In the genomic region with DNA sequence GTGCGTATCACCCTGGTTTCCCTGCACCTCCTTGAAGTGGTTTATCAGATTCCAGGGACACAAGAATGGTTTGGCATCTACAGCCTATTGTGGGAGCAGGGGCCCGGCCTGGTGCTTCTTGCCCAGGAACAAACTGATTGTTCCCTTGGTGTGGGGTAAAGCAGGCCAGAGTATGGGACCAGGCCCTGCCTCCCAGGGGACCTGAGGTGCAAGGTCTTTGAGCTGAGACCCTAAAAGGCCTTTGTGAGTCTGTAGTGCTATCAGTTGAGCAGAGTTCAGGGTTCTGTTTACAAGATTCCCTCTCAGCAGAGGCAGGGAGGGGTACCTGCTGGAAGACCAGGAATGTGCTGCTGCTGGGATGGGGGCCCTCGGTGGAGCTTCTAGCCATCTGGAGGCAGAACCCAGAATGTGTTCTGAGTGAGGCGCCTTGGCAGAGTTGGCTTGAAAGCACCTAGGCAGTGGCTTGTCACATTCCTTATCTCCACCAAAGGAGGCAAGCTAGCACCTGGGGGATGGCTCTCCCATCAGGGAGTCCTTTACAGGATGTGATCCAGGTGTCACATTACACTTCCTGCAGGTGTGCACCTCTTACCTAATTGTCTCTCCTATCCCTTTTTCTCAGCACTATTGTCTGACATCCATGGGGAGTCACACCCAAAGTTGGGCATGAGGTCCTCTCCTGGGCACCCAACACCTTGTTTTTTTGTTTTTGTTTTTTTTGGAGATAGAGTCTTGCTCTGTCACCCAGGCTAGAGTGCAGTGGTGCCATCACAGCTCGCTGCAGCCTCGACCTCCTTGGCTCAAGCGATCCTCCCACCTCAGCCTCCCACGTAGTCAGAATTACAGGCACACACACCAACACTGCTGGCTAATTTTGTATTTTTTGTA, we compare ENCODE assay signal across 9 cellular contexts. TPM values are rescaled to one million over a fixed set of nuclear protein-coding genes. Genes with fewer than 3 reads are reported as not detected.
DNase-seq lines count a peak whose midpoint lies in the region; ATAC-seq and TF ChIP-seq lines count a peak whose summit lies in the region.
"Had no signal": no experiment of that assay in that cellular context is flagged by ENCODE, and none has a peak within 500 bp of the region (broad histone marks: within the 10 kb centered on the region; RNA-seq: fewer than 3 reads in every experiment).

No MANE protein-coding gene starts in this region.

- DNase-seq in DND-41: no peak
- DNase-seq in NCI-H345 (lab: John Stamatoyannopoulos, UW): peak; percentile 88
- no peak for DNase-seq in neuronal stem cell (ENCODE audit: low spot score)
- no peak for DNase-seq in NCI-H1092 (lab: John Stamatoyannopoulos, UW)
- DNase-seq in activated CD4-positive, alpha-beta T cell treated with anti-CD3 and anti-CD28 coated beads, Interleukin-2, amount 50 U/mL, for 1 hour: no peak
- DNase-seq: amniotic stem cell had no signal

- H3K4me1 ChIP-seq in DND-41 (ENCODE audit: insufficient read depth, low read length): peaks cover 30% of the 10 kb centered on the region
- H3K4me1 ChIP-seq in esophagus (ENCODE audit: control insufficient read depth in 2 of 2, insufficient read depth in 2 of 2, low read length in 1 of 2): peaks cover 6 to 24% of the 10 kb centered on the region in 2 donors
- H3K4me1 ChIP-seq in neuronal stem cell (ENCODE audit: control insufficient read depth in 2 of 2, insufficient read depth in 1 of 2, low read depth in 1 of 2, low read length in 2 of 2): peaks cover 2 to 20% of the 10 kb centered on the region in 2 donors

- H3K4me2 ChIP-seq in DND-41 (ENCODE audit: insufficient read depth, low read length): no peak overlapping the region
- no peak overlapping the region for H3K4me2 ChIP-seq in neuronal stem cell (ENCODE audit: insufficient read depth, low read length, poor library complexity, severe bottlenecking)

- H4K20me1 ChIP-seq in DND-41 (ENCODE audit: insufficient read depth, low read length): peaks cover 58% of the 10 kb centered on the region

- no peak overlapping the region for H4K91ac ChIP-seq in neuronal stem cell (ENCODE audit: low read depth, low read length, poor library complexity)

- H2BK5ac ChIP-seq in neuronal stem cell (ENCODE audit: low read length): no peak overlapping the region

- no peak overlapping the region for H2BK15ac ChIP-seq in neuronal stem cell (ENCODE audit: low read length)

- H3K9ac ChIP-seq in DND-41 (ENCODE audit: low read depth, low read length) (no peak overlapping the region), neuronal stem cell (ENCODE audit: low read depth, low read length, poor library complexity) (no peak overlapping the region)

- no peak overlapping the region for H3K4me3 ChIP-seq in DND-41 (ENCODE audit: low read depth in 1 of 2, low read length in 2 of 2)
- no peak overlapping the region for H3K4me3 ChIP-seq in esophagus (ENCODE audit: low read depth in 1 of 2, low read length in 2 of 2)
- H3K4me3 ChIP-seq in neuronal stem cell (ENCODE audit: low read length in 2 of 2): no peak overlapping the region

- H2AFZ ChIP-seq in DND-41 (ENCODE audit: low read depth, low read length) (no peak overlapping the region), neuronal stem cell (ENCODE audit: low read length) (no peak overlapping the region)

- H3K36me3 ChIP-seq in DND-41 (ENCODE audit: insufficient read depth, low read length) (no peaks in the 10 kb centered on the region), esophagus (ENCODE audit: control insufficient read depth in 2 of 2, insufficient read depth in 2 of 2, low read length in 1 of 2) (no peaks in the 10 kb centered on the region), neuronal stem cell (replicated peaks in 1 of 2; ENCODE audit: control insufficient read depth in 2 of 2, insufficient read depth in 2 of 2, low read length in 2 of 2) (no peaks in the 10 kb centered on the region)

- 78 to 81% methylated on average over 8 of the region's 8 CpGs for WGBS in esophagus, 2 donors
- WGBS in neuronal stem cell (ENCODE audit: extremely low coverage in 2 of 2, insufficient read length in 2 of 2, insufficient replicate concordance in 1 of 2), 2 donors: no CpG with 5 or more reads among the region's 8 CpGs

- peaks cover 96% of the 10 kb centered on the region for H3K79me2 ChIP-seq in DND-41 (ENCODE audit: insufficient read depth, low read length)

- H3K14ac ChIP-seq in neuronal stem cell (ENCODE audit: low read length): no peak overlapping the region

- no peak overlapping the region for H2BK120ac ChIP-seq in neuronal stem cell (ENCODE audit: low read depth, low read length)

- H3K18ac ChIP-seq in neuronal stem cell (ENCODE audit: low read length): peak overlapping the region; percentile 6

- no peak overlapping the region for H3K23ac ChIP-seq in neuronal stem cell (ENCODE audit: low read depth, low read length, poor library complexity)

- H3K27me3 ChIP-seq in DND-41 (ENCODE audit: insufficient read depth, low read length, poor library complexity) (no peaks in the 10 kb centered on the region), esophagus (ENCODE audit: control insufficient read depth in 1 of 2, insufficient read depth in 2 of 2, low read length in 2 of 2) (no peaks in the 10 kb centered on the region), neuronal stem cell (ENCODE audit: control insufficient read depth in 3 of 3, insufficient read depth in 3 of 3, low read depth in 1 of 3, low read length in 3 of 3) (no peaks in the 10 kb centered on the region)

- H2BK12ac ChIP-seq in neuronal stem cell (ENCODE audit: low read length): no peak overlapping the region

- H4K8ac ChIP-seq in neuronal stem cell (ENCODE audit: low read depth, low read length): no peak overlapping the region

- H2AK5ac ChIP-seq in neuronal stem cell (ENCODE audit: low read depth, low read length): peak overlapping the region; percentile 4

- ATAC-seq in DND-41 (ENCODE audit: insufficient read depth, low read depth): 0 out of 3 replicates have a peak, but pooled peaks have one; percentile 26
- no peak for ATAC-seq in GM19351 (IDR thresholded peaks at IDR 0.05; ENCODE audit: unreplicated experiment)
- ATAC-seq in GM21619 (IDR thresholded peaks at IDR 0.05; ENCODE audit: unreplicated experiment): no peak

- H3K27ac ChIP-seq in DND-41 (ENCODE audit: low read length) (peak overlapping the region; percentile 47), esophagus (ENCODE audit: low read depth in 2 of 2, low read length in 1 of 2) (peak overlapping the region; percentile 76 to 86), neuronal stem cell (replicated peaks; ENCODE audit: low read length) (no peak overlapping the region)

- H3K79me1 ChIP-seq in neuronal stem cell (ENCODE audit: low read depth, low read length): no peaks in the 10 kb centered on the region

- H3K4ac ChIP-seq in neuronal stem cell (ENCODE audit: low read length): no peak overlapping the region

- no peaks in the 10 kb centered on the region for H3K9me3 ChIP-seq in DND-41 (ENCODE audit: insufficient read depth, low read length, severe bottlenecking)
- H3K9me3 ChIP-seq in esophagus (ENCODE audit: control insufficient read depth in 2 of 2, insufficient read depth in 1 of 2, low read depth in 1 of 2, low read length in 1 of 2): no peaks in the 10 kb centered on the region
- no peaks in the 10 kb centered on the region for H3K9me3 ChIP-seq in neuronal stem cell (replicated peaks in 1 of 2; ENCODE audit: control insufficient read depth in 2 of 2, insufficient read depth in 1 of 2, low read depth in 1 of 2, low read length in 2 of 2)

- no peak for TF ChIP-seq CTCF in DND-41 (IDR thresholded peaks at IDR 0.05; ENCODE audit: borderline replicate concordance, extremely low read depth, low read length, poor library complexity, severe bottlenecking)

RNA-seq across cellular contexts. Expression of gene FLNB, which starts 13.1 kb away (rescaled TPM):
- 10 to 100 TPM; 50.8 to 52.5 TPM for polyA plus RNA-seq in esophagus
- polyA plus RNA-seq in neuronal stem cell (2013, experiment 1 of 2): 19.0 TPM
- 20.1 TPM for polyA plus RNA-seq in neuronal stem cell (2013, experiment 2 of 2)
